Comparison of ENCODE assay signal across 1 cellular context in genomic region chr3:126208618-126209256, GRCh38.
A peak's percentile ranks its signal among the peaks of the same experiment; 100 is the strongest.
TF ChIP-seq lines count a peak whose summit lies in the region.

No MANE protein-coding gene starts in this region.

TF ChIP-seq in K562, 482 proteins besides CTCF, POLR2A, EP300 and RAD21 (continued from another document):
- TF ChIP-seq RFX1 (IDR thresholded peaks at IDR 0.05) (peak; percentile 38; the same call in 1 of the 2 replicates), SMAD4 (CRISPR knock-in tag; conservative IDR thresholded peaks at IDR 0.05) (peak; percentile 47; the same call in 1 of the 2 replicates), JUND (IDR thresholded peaks at IDR 0.05; ENCODE audit: borderline replicate concordance, low read depth, low read length) (peak; percentile 47; the same call in 1 of the 2 replicates), JUND (tag; IDR thresholded peaks at IDR 0.05; ENCODE audit: borderline replicate concordance, low read depth, low read length) (peak; percentile 64; the same call in 1 of the 3 replicates), NFE2 (IDR thresholded peaks at IDR 0.05; ENCODE audit: low read depth) (peak; percentile 85), MAX (CRISPR knock-in tag; IDR thresholded peaks at IDR 0.05) (no peak), C11orf30 (IDR thresholded peaks at IDR 0.05; ENCODE audit: low read depth) (0 out of 2 replicates have a peak, but pooled peaks have one; percentile 36), MGA (IDR thresholded peaks at IDR 0.05) (peak; percentile 69), DACH1 (IDR thresholded peaks at IDR 0.05; ENCODE audit: partially characterized antibody) (peak; percentile 30), FOSL1 (tag; conservative IDR thresholded peaks at IDR 0.05) (peak; percentile 59; the same call in 1 of the 2 replicates), ZNF584 (CRISPR knock-in tag; IDR thresholded peaks at IDR 0.05; ENCODE audit: low read depth) (peak; percentile 8; the same call in 1 of the 2 replicates), ETV1 (tag; conservative IDR thresholded peaks at IDR 0.05; ENCODE audit: low read depth) (peak; percentile 54), RFX5 (IDR thresholded peaks at IDR 0.05; ENCODE audit: low read depth, low read length) (no peak), MCM5 (IDR thresholded peaks at IDR 0.05; ENCODE audit: low read depth) (no peak)
- TF ChIP-seq, protein P1, sequence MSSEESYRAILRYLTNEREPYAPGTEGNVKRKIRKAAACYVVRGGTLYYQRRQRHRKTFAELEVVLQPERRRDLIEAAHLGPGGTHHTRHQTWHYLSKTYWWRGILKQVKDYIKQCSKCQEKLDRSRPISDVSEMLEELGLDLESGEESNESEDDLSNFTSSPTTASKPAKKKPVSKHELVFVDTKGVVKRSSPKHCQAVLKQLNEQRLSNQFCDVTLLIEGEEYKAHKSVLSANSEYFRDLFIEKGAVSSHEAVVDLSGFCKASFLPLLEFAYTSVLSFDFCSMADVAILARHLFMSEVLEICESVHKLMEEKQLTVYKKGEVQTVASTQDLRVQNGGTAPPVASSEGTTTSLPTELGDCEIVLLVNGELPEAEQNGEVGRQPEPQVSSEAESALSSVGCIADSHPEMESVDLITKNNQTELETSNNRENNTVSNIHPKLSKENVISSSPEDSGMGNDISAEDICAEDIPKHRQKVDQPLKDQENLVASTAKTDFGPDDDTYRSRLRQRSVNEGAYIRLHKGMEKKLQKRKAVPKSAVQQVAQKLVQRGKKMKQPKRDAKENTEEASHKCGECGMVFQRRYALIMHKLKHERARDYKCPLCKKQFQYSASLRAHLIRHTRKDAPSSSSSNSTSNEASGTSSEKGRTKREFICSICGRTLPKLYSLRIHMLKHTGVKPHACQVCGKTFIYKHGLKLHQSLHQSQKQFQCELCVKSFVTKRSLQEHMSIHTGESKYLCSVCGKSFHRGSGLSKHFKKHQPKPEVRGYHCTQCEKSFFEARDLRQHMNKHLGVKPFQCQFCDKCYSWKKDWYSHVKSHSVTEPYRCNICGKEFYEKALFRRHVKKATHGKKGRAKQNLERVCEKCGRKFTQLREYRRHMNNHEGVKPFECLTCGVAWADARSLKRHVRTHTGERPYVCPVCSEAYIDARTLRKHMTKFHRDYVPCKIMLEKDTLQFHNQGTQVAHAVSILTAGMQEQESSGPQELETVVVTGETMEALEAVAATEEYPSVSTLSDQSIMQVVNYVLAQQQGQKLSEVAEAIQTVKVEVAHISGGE (CRISPR knock-in tag; IDR thresholded peaks at IDR 0.05), result peak in 1 of 3 experiments; percentile 81; a peak in 2 of 6 replicates
- TF ChIP-seq, protein P2, sequence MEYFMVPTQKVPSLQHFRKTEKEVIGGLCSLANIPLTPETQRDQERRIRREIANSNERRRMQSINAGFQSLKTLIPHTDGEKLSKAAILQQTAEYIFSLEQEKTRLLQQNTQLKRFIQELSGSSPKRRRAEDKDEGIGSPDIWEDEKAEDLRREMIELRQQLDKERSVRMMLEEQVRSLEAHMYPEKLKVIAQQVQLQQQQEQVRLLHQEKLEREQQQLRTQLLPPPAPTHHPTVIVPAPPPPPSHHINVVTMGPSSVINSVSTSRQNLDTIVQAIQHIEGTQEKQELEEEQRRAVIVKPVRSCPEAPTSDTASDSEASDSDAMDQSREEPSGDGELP (CRISPR knock-in tag; IDR thresholded peaks at IDR 0.05; ENCODE audit: borderline replicate concordance), result peak; percentile 80
- TF ChIP-seq, protein P3, sequence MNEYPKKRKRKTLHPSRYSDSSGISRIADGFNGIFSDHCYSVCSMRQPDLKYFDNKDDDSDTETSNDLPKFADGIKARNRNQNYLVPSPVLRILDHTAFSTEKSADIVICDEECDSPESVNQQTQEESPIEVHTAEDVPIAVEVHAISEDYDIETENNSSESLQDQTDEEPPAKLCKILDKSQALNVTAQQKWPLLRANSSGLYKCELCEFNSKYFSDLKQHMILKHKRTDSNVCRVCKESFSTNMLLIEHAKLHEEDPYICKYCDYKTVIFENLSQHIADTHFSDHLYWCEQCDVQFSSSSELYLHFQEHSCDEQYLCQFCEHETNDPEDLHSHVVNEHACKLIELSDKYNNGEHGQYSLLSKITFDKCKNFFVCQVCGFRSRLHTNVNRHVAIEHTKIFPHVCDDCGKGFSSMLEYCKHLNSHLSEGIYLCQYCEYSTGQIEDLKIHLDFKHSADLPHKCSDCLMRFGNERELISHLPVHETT (CRISPR knock-in tag; conservative IDR thresholded peaks at IDR 0.05 in 1 of 2, IDR thresholded peaks at IDR 0.05 in 1 of 2), result peak in 1 of 2 experiments; percentile 67; a peak in 1 of 4 replicates
- TF ChIP-seq, protein P4, sequence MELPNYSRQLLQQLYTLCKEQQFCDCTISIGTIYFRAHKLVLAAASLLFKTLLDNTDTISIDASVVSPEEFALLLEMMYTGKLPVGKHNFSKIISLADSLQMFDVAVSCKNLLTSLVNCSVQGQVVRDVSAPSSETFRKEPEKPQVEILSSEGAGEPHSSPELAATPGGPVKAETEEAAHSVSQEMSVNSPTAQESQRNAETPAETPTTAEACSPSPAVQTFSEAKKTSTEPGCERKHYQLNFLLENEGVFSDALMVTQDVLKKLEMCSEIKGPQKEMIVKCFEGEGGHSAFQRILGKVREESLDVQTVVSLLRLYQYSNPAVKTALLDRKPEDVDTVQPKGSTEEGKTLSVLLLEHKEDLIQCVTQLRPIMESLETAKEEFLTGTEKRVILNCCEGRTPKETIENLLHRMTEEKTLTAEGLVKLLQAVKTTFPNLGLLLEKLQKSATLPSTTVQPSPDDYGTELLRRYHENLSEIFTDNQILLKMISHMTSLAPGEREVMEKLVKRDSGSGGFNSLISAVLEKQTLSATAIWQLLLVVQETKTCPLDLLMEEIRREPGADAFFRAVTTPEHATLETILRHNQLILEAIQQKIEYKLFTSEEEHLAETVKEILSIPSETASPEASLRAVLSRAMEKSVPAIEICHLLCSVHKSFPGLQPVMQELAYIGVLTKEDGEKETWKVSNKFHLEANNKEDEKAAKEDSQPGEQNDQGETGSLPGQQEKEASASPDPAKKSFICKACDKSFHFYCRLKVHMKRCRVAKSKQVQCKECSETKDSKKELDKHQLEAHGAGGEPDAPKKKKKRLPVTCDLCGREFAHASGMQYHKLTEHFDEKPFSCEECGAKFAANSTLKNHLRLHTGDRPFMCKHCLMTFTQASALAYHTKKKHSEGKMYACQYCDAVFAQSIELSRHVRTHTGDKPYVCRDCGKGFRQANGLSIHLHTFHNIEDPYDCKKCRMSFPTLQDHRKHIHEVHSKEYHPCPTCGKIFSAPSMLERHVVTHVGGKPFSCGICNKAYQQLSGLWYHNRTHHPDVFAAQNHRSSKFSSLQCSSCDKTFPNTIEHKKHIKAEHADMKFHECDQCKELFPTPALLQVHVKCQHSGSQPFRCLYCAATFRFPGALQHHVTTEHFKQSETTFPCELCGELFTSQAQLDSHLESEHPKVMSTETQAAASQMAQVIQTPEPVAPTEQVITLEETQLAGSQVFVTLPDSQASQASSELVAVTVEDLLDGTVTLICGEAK (IDR thresholded peaks at IDR 0.05), result peak; percentile 63; the same call in 1 of the 2 replicates
- TF ChIP-seq, protein P4 (CRISPR knock-in tag; IDR thresholded peaks at IDR 0.05), result no peak
TF ChIP-seq in K562: peak in this region for 17.
